Comparison of ENCODE assay signal across 13 cellular contexts in genomic region chr18:11309172-11309571, GRCh38.
DNase-seq lines count a peak whose midpoint lies in the region; ATAC-seq, FAIRE-seq and TF ChIP-seq lines count a peak whose summit lies in the region.
"Had no signal": no experiment of that assay in that cellular context is flagged by ENCODE, and none has a peak within 500 bp of the region (broad histone marks: within the 10 kb centered on the region; RNA-seq: fewer than 3 reads in every experiment).

No MANE protein-coding gene starts in this region.

- H3K4me1 ChIP-seq in Loucy (ENCODE audit: insufficient read depth, low read length, poor library complexity, severe bottlenecking) (no peaks in the 10 kb centered on the region), GM12878 (ENCODE audit: control insufficient read depth, insufficient read depth, low read length) (peaks cover 5% of the 10 kb centered on the region; the same call in 1 of the 2 replicates), Peyer's patch (no peaks in the 10 kb centered on the region)
- H3K4me1 ChIP-seq: uterus had no signal

- no peaks in the 10 kb centered on the region for H3K27me3 ChIP-seq in Loucy (ENCODE audit: insufficient read depth, low read length, poor library complexity, severe bottlenecking)
- peaks cover 0 to 4% of the 10 kb centered on the region in 2 experiments; a peak in 2 of 4 replicates for H3K27me3 ChIP-seq in GM12878 (replicated peaks in 1 of 2; ENCODE audit: control insufficient read depth in 2 of 2, insufficient read depth in 2 of 2, low read length in 1 of 2)
- H3K27me3 ChIP-seq in Peyer's patch: no peaks in the 10 kb centered on the region
- H3K27me3 ChIP-seq: uterus had no signal

- H3K9me3 ChIP-seq in Loucy (ENCODE audit: insufficient read depth, low read depth, low read length): no peaks in the 10 kb centered on the region
- H3K9me3 ChIP-seq in GM12878 (replicated peaks; ENCODE audit: control insufficient read depth, insufficient read depth, low read length): no peaks in the 10 kb centered on the region; the same call in 1 of the 3 replicates
- H3K9me3 ChIP-seq in Peyer's patch: no peaks in the 10 kb centered on the region
- H3K9me3 ChIP-seq: uterus had no signal

- TF ChIP-seq CTCF in Loucy (conservative IDR thresholded peaks at IDR 0.05; ENCODE audit: low read length): peak; percentile 34
- peak; percentile 19 to 52 (median 32); a peak in 4 of 6 replicates for TF ChIP-seq CTCF in GM12878 (IDR thresholded peaks at IDR 0.05 in 2 of 3, conservative IDR thresholded peaks at IDR 0.05 in 1 of 3; ENCODE audit: control insufficient read depth in 2 of 3, extremely low read depth in 1 of 3, insufficient read depth in 1 of 3, low read depth in 3 of 3, low read length in 3 of 3)
- no peak for TF ChIP-seq CTCF in Peyer's patch (IDR thresholded peaks at IDR 0.05)

- no peaks in the 10 kb centered on the region for H3K36me3 ChIP-seq in Loucy (ENCODE audit: insufficient read depth, low read length)
- H3K36me3 ChIP-seq in GM12878 (ENCODE audit: control insufficient read depth in 2 of 2, insufficient read depth in 2 of 2, low read length in 1 of 2): no peaks in the 10 kb centered on the region
- H3K36me3 ChIP-seq in Peyer's patch: no peaks in the 10 kb centered on the region
- H3K36me3 ChIP-seq: uterus had no signal

- SMC1A ChIA-PET in GM12878 (lab: Charles Lee; ENCODE audit: uncharacterized antibody, unreplicated experiment): interaction anchor here (1.0 to 1.3 kb wide), 2 partner anchors 158 to 210 kb away, joined by 3 read pairs; no protein-coding TSS in a partner anchor

- DNase-seq in NCI-H748 (lab: John Stamatoyannopoulos, UW; ENCODE audit: unreplicated experiment) (peak; percentile 4), NCI-H748 treated with DMSO at 0.1 percent for 48 hours (lab: John Stamatoyannopoulos, UW) (no peak), GM12878 (ENCODE audit: low read depth, low spot score) (no peak), sciatic nerve (ENCODE audit: low spot score) (no peak), GDM1 (lab: John Stamatoyannopoulos, UW) (no peak), Peyer's patch (no peak)
- DNase-seq in naive thymus-derived CD8-positive, alpha-beta T cell: no peak
- DNase-seq: activated CD4-positive, CD25-positive, alpha-beta regulatory T cell treated with anti-CD3 and anti-CD28 coated beads, Interleukin-2, amount 50 U/mL, for 72 hours; activated naive CD4-positive, alpha-beta T cell treated with Interleukin-2 at 50 U/mL for 16 hours; islet precursor cell; uterus had no signal

- no TSS peak for BruUV-seq in GM12878 (replicated peaks; lab: Mats Ljungman, UMichigan)

- H3K9me3 Mint-ChIP-seq in naive thymus-derived CD8-positive, alpha-beta T cell: peaks cover 0 to 9% (median 4%) of the 10 kb centered on the region in 9 donors

- POLR2A ChIA-PET in GM12878 (lab: Charles Lee): no interaction called here
- POLR2A ChIA-PET in naive thymus-derived CD8-positive, alpha-beta T cell (lab: Charles Lee): no interaction called here

- H3K4me3 ChIP-seq in Loucy (ENCODE audit: low read length, poor library complexity, severe bottlenecking): no peak overlapping the region
- no peak overlapping the region for H3K4me3 ChIP-seq in GM12878
- H3K4me3 ChIP-seq in Peyer's patch: no peak overlapping the region
- H3K4me3 ChIP-seq: uterus had no signal

- 22% methylated on average over 3 of the region's 3 CpGs for WGBS in GM12878 (ENCODE audit: insufficient coverage, insufficient replicate concordance, low lambda C conversion rate, missing lambda C conversion rate)

- H3K27ac Mint-ChIP-seq in naive thymus-derived CD8-positive, alpha-beta T cell: no peak overlapping the region

- intact Hi-C loops in GM12878 (cut with micrococcal nuclease; ENCODE audit: unreplicated experiment) (loop anchor here (5.0 kb wide), 1 partner anchor 142 kb away; no protein-coding TSS in a partner anchor), sciatic nerve (cut with DNase I) (no loop called here)

- H3K36me3 Mint-ChIP-seq in naive thymus-derived CD8-positive, alpha-beta T cell: peaks cover 0 to 4% (median 0%) of the 10 kb centered on the region in 3 donors

- CTCF ChIA-PET in GM12878 (lab: Yijun Ruan, JAX): interaction anchor here (1.1 to 2.4 kb wide), 2 partner anchors 15 to 210 kb away, joined by 4 to 12 read pairs; no protein-coding TSS in a partner anchor

- H3K9ac ChIP-seq in Loucy (ENCODE audit: low read depth, low read length, poor library complexity, severe bottlenecking) (no peak overlapping the region), GM12878 (ENCODE audit: control insufficient read depth, insufficient read depth, low read length) (no peak overlapping the region)

- H2AFZ ChIP-seq in Loucy (ENCODE audit: low read length) (no peak overlapping the region), GM12878 (ENCODE audit: control insufficient read depth, low read depth, low read length) (peak overlapping the region; percentile 30; the same call in 1 of the 2 replicates)

- H3K27me3 Mint-ChIP-seq in naive thymus-derived CD8-positive, alpha-beta T cell: no peaks in the 10 kb centered on the region

- no peak for TF ChIP-seq EP300 in GM12878 (IDR thresholded peaks at IDR 0.05; ENCODE audit: borderline replicate concordance in 1 of 2, control insufficient read depth in 1 of 2, low read depth in 2 of 2, low read length in 2 of 2)

- TF ChIP-seq POLR2A in GM12878 (IDR thresholded peaks at IDR 0.05; ENCODE audit: low read depth, low read length) (no peak), Peyer's patch (IDR thresholded peaks at IDR 0.05) (no peak)

- FAIRE-seq in GM12878 (lab: Jason Lieb, UNC): no peak
- FAIRE-seq: endometrium had no signal

- peak; percentile 54 for TF ChIP-seq RAD21 in GM12878 (IDR thresholded peaks at IDR 0.05; ENCODE audit: insufficient read depth, low read depth, low read length)

- no peaks in the 10 kb centered on the region for H3K9me2 ChIP-seq in Loucy (replicated peaks; ENCODE audit: low read depth, low read length)

- RAD21 ChIA-PET in GM12878 (lab: Charles Lee; ENCODE audit: unreplicated experiment): interaction anchor here (0.9 kb wide), 3 partner anchors 16 to 146 kb away, joined by 3 to 5 read pairs (median 4); no protein-coding TSS in a partner anchor

- H3K27ac ChIP-seq in GM12878 (ENCODE audit: control insufficient read depth, insufficient read depth): no peak overlapping the region
- no peak overlapping the region for H3K27ac ChIP-seq in Peyer's patch
- H3K27ac ChIP-seq: uterus had no signal

- H4K20me1 ChIP-seq in Loucy (ENCODE audit: insufficient read depth, low read length, poor library complexity, severe bottlenecking) (no peaks in the 10 kb centered on the region), GM12878 (ENCODE audit: control insufficient read depth, insufficient read depth) (no peaks in the 10 kb centered on the region)

- no peaks in the 10 kb centered on the region for H3K4me1 Mint-ChIP-seq in naive thymus-derived CD8-positive, alpha-beta T cell

- in situ Hi-C loops in GM12878 (cut with MboI): no loop called here

- H3K4me2 ChIP-seq in Loucy (ENCODE audit: low read depth, low read length, poor library complexity, severe bottlenecking): no peak overlapping the region
- H3K4me2 ChIP-seq in GM12878 (ENCODE audit: control insufficient read depth, insufficient read depth): no peak overlapping the region

- no peaks in the 10 kb centered on the region for H3K79me2 ChIP-seq in Loucy (ENCODE audit: insufficient read depth, low read length)
- no peaks in the 10 kb centered on the region for H3K79me2 ChIP-seq in GM12878 (ENCODE audit: control insufficient read depth, insufficient read depth, low read length)

- no peak overlapping the region for H3K4me3 Mint-ChIP-seq in naive thymus-derived CD8-positive, alpha-beta T cell

- ATAC-seq in GM12878: peak; percentile 85
- ATAC-seq in sciatic nerve: peak; percentile 57
- no peak for ATAC-seq in naive thymus-derived CD8-positive, alpha-beta T cell

- H3F3A ChIP-seq in Loucy (ENCODE audit: low read depth): no peaks in the 10 kb centered on the region

TF ChIP-seq in GM12878, 131 proteins besides CTCF, POLR2A, EP300 and RAD21:
- TF ChIP-seq SRF (IDR thresholded peaks at IDR 0.05; ENCODE audit: low read depth in 2 of 2, low read length in 2 of 2) (0 out of 4 replicates have a peak, but pooled peaks of 1 of the 2 experiments have one; percentile 27), GABPA (IDR thresholded peaks at IDR 0.05; ENCODE audit: low read depth) (peak; percentile 66), YY1 (IDR thresholded peaks at IDR 0.05; ENCODE audit: low read depth, low read length) (peak; percentile 91), NR2F1 (conservative IDR thresholded peaks at IDR 0.05) (peak; percentile 25; the same call in 1 of the 2 replicates), MLLT1 (IDR thresholded peaks at IDR 0.05) (no peak), FOXM1 (IDR thresholded peaks at IDR 0.05; ENCODE audit: low read depth, low read length) (no peak), NR2C1 (IDR thresholded peaks at IDR 0.05) (peak; percentile 82), BMI1 (IDR thresholded peaks at IDR 0.05; ENCODE audit: borderline replicate concordance) (0 out of 2 replicates have a peak, but pooled peaks have one; percentile 28)

Comparison
In these comparisons a context has a peak if more than half of its experiments do, and no peak if none do; other contexts are left out.
1. CTCF ChIP-seq: peak in Loucy (single experiment) and GM12878 (3 of 3); none in Peyer's patch (0 of 6).
2. ATAC-seq: peak in GM12878 (single experiment) and sciatic nerve (single experiment); none in naive thymus-derived CD8-positive, alpha-beta T cell (0 of 2).